ENCODE assay signal across 2 cellular contexts in genomic region chr16:86211800-86212199, GRCh38.
A peak's percentile ranks its signal among the peaks of the same experiment; 100 is the strongest.
TF ChIP-seq lines count a peak whose summit lies in the region.

No MANE protein-coding gene starts in this region.

TF ChIP-seq in HepG2, 621 proteins besides CTCF, POLR2A, EP300 and RAD21 (continued from another document):
- TF ChIP-seq BRCA1 (CRISPR knock-in tag; IDR thresholded peaks at IDR 0.05), result no peak
- no peak for TF ChIP-seq ZNF569 (CRISPR knock-in tag; IDR thresholded peaks at IDR 0.05; ENCODE audit: borderline replicate concordance)
- TF ChIP-seq ZNF709 (CRISPR knock-in tag; IDR thresholded peaks at IDR 0.05), result no peak
- TF ChIP-seq ZBTB49 (CRISPR knock-in tag; IDR thresholded peaks at IDR 0.05; ENCODE audit: borderline replicate concordance), result no peak
- TF ChIP-seq RBM39 (IDR thresholded peaks at IDR 0.05; ENCODE audit: low read depth, low read length, poor library complexity, severe bottlenecking), result no peak
- TF ChIP-seq NFAT5 (CRISPR knock-in tag; IDR thresholded peaks at IDR 0.05), result no peak
- TF ChIP-seq FOSL1 (CRISPR knock-in tag; IDR thresholded peaks at IDR 0.05; ENCODE audit: borderline replicate concordance), result no peak
- no peak for TF ChIP-seq ZNF678 (CRISPR knock-in tag; IDR thresholded peaks at IDR 0.05)

TF ChIP-seq in GM12878, 131 proteins besides CTCF, POLR2A, EP300 and RAD21:
- TF ChIP-seq ELK1 (IDR thresholded peaks at IDR 0.05; ENCODE audit: low read depth, low read length) (no peak), ZBTB40 (IDR thresholded peaks at IDR 0.05; ENCODE audit: borderline replicate concordance) (peak; percentile 16; the same call in 1 of the 2 replicates), NR2C1 (IDR thresholded peaks at IDR 0.05) (no peak), GABPA (IDR thresholded peaks at IDR 0.05; ENCODE audit: low read depth) (peak; percentile 71)
TF ChIP-seq in GM12878: peak in this region for 2.
